ENCODE assay signal across 18 cellular contexts in the genomic region with DNA sequence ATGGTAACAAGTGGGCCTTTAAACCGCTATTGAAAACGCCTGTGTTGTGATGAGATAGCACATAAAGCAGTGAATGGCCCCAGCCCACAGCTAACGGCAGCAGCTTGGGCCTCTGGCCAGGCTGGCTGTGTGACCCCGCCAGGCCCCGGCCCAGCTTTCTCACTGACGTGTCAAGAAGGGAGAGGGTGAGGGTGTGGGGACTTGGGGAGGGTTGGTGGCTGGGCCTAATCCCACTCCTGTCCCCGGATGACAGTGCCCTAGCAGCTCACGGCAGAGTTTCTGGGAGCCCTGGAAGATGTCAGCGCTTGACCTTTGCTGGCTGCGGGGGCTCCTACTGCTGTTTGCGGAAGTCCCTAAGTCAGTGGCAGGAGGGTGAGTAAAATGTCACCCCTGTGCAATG.
DNase-seq lines count a peak whose midpoint lies in the region; ATAC-seq, FAIRE-seq and TF ChIP-seq lines count a peak whose summit lies in the region.
"Had no signal": no experiment of that assay in that cellular context is flagged by ENCODE, and none has a peak within 500 bp of the region (broad histone marks: within the 10 kb centered on the region; RNA-seq: fewer than 3 reads in every experiment).

No MANE protein-coding gene starts in this region.

- BruUV-seq in K562 (replicated peaks; lab: Mats Ljungman, UMichigan), result no TSS peak

- no peak for FAIRE-seq in K562 (lab: Jason Lieb, UNC)
- FAIRE-seq: G401.6, GM12892, H1 had no signal

- H3K27me3 ChIP-seq in K562 (ENCODE audit: control insufficient read depth in 2 of 2, insufficient read depth in 2 of 2, low read length in 2 of 2) (peaks cover 34 to 79% of the 10 kb centered on the region in 2 experiments), endodermal cell (ENCODE audit: control insufficient read depth, insufficient read depth, low read length, poor library complexity, severe bottlenecking) (no peaks in the 10 kb centered on the region), stomach (no peaks in the 10 kb centered on the region)

- no peak; the same call in 1 of the 3 replicates for ATAC-seq in K562
- ATAC-seq in sciatic nerve, result peak; percentile 20
- no peak for ATAC-seq in GM19463 (IDR thresholded peaks at IDR 0.05; ENCODE audit: unreplicated experiment)
- ATAC-seq: CD8-positive, alpha-beta T cell had no signal

- no peak overlapping the region for H3K4me2 ChIP-seq in K562 (ENCODE audit: insufficient read depth, low read length)

- H3K4me3 ChIP-seq in K562 (no peak overlapping the region), endodermal cell (ENCODE audit: low read length) (no peak overlapping the region), stomach (no peak overlapping the region)
- H3K4me3 ChIP-seq: GM23248 had no signal

- no peaks in the 10 kb centered on the region for H3K36me3 ChIP-seq in K562 (ENCODE audit: control insufficient read depth, insufficient read depth, low read length)
- H3K36me3 ChIP-seq in endodermal cell (ENCODE audit: control insufficient read depth, insufficient read depth, low read length), result no peaks in the 10 kb centered on the region
- no peaks in the 10 kb centered on the region for H3K36me3 ChIP-seq in stomach

- H2AFZ ChIP-seq in K562 (ENCODE audit: low read depth, low read length), result no peak overlapping the region
- H2AFZ ChIP-seq: GM23248 had no signal

- WGBS in K562 (ENCODE audit: insufficient coverage, low coverage, missing lambda C conversion rate), result 4% methylated on average over 11 of the region's 11 CpGs
- 92 to 93% methylated on average over 3 to 11 of the region's 11 CpGs for WGBS in endodermal cell (ENCODE audit: insufficient coverage in 1 of 2, insufficient read length in 1 of 2), 2 experiments
- WGBS in stomach, 5 donors, result 85 to 93% (median 90%) methylated on average over 11 of the region's 11 CpGs

- H3K9me3 ChIP-seq in K562 (replicated peaks; ENCODE audit: control insufficient read depth, insufficient read depth, low read depth, low read length) (no peaks in the 10 kb centered on the region), endodermal cell (ENCODE audit: control insufficient read depth, low read length) (no peaks in the 10 kb centered on the region), stomach (peaks cover 0 to 21% (median 17%) of the 10 kb centered on the region in 4 donors)

- intact Hi-C loops in K562 (cut with micrococcal nuclease) (no loop called here), sciatic nerve (cut with DNase I) (no loop called here), stomach (cut with DNase I; ENCODE audit: low total_unique reads) (no loop called here)

- TF ChIP-seq CTCF in K562 (IDR thresholded peaks at IDR 0.05 in 2 of 3, conservative IDR thresholded peaks at IDR 0.05 in 1 of 3; ENCODE audit: insufficient read depth in 2 of 3, low read depth in 1 of 3, low read length in 3 of 3), result no peak
- no peak for TF ChIP-seq CTCF in neural crest cell (conservative IDR thresholded peaks at IDR 0.05)
- TF ChIP-seq CTCF in endodermal cell (conservative IDR thresholded peaks at IDR 0.05), result no peak
- TF ChIP-seq CTCF in stomach (IDR thresholded peaks at IDR 0.05), result no peak

- H3K36me3 Mint-ChIP-seq in neural crest cell (ENCODE audit: low read depth), result no peaks in the 10 kb centered on the region
- no peaks in the 10 kb centered on the region for H3K36me3 Mint-ChIP-seq in endodermal cell (ENCODE audit: low read depth)
- H3K36me3 Mint-ChIP-seq: CD4-positive, CD25-positive, alpha-beta regulatory T cell; CD8-positive, alpha-beta T cell had no signal

- in situ Hi-C loops in K562 (cut with MboI), result no loop called here

- TF ChIP-seq POLR2A in K562 (conservative IDR thresholded peaks at IDR 0.05) (no peak), stomach (IDR thresholded peaks at IDR 0.05) (no peak)

- H3K27ac Mint-ChIP-seq in neural crest cell (ENCODE audit: unreplicated experiment), result peak overlapping the region; percentile 50
- no peak overlapping the region for H3K27ac Mint-ChIP-seq in endodermal cell
- H3K27ac Mint-ChIP-seq: CD4-positive, CD25-positive, alpha-beta regulatory T cell; CD8-positive, alpha-beta T cell had no signal

- no peak for TF ChIP-seq RAD21 in K562 (CRISPR knock-in tag; conservative IDR thresholded peaks at IDR 0.05 in 1 of 2, IDR thresholded peaks at IDR 0.05 in 1 of 2)

- H3K79me2 ChIP-seq in K562 (ENCODE audit: control insufficient read depth, insufficient read depth, low read length), result no peaks in the 10 kb centered on the region

- no peak for TF ChIP-seq EP300 in K562 (IDR thresholded peaks at IDR 0.05; ENCODE audit: low read length)
- no peak for TF ChIP-seq EP300 in stomach (IDR thresholded peaks at IDR 0.05)

- POLR2A ChIA-PET in K562 (lab: Yijun Ruan, JAX), result interaction anchor here (1.2 kb wide), 1 partner anchor 16 kb away, joined by 4 read pairs; no protein-coding TSS in a partner anchor

- CTCF ChIA-PET in K562 (lab: Yijun Ruan, JAX; ENCODE audit: low intra/inter-chr PET ratio), result no interaction called here

- H3K9me3 Mint-ChIP-seq in neural crest cell, result no peaks in the 10 kb centered on the region
- H3K9me3 Mint-ChIP-seq in endodermal cell, result peaks cover 18% of the 10 kb centered on the region
- H3K9me3 Mint-ChIP-seq: CD8-positive, alpha-beta T cell had no signal

- H3K9ac ChIP-seq in K562 (ENCODE audit: insufficient read depth in 1 of 2, low read depth in 2 of 2, low read length in 2 of 2) (no peak overlapping the region), endodermal cell (ENCODE audit: extremely low read depth, low read length, poor library complexity, severe bottlenecking) (no peak overlapping the region)
- H3K9ac ChIP-seq: GM23248 had no signal

- DNase-seq in K562 (ENCODE audit: extremely low read depth in 1 of 4, low spot score in 3 of 4) (no peak), neural crest cell (ENCODE audit: low read depth, low spot score) (no peak), sciatic nerve (ENCODE audit: low spot score) (no peak), endodermal cell (no peak), stomach (no peak)
- DNase-seq: C1 segment of cervical spinal cord; Caco-2; CD4-positive, CD25-positive, alpha-beta regulatory T cell; CD8-positive, alpha-beta T cell; DMS153; DND-41; GM23248; H7; HCEC 1CT had no signal

- no peak overlapping the region for H3K27ac ChIP-seq in K562 (ENCODE audit: extremely low read depth, low read depth, low read length)
- no peak overlapping the region for H3K27ac ChIP-seq in endodermal cell (ENCODE audit: low read depth, low read length)
- H3K27ac ChIP-seq in stomach, result no peak overlapping the region
- H3K27ac ChIP-seq: GM23248 had no signal

- H3K4me1 Mint-ChIP-seq in neural crest cell (no peaks in the 10 kb centered on the region), endodermal cell (no peaks in the 10 kb centered on the region)
- H3K4me1 Mint-ChIP-seq: CD4-positive, CD25-positive, alpha-beta regulatory T cell had no signal

- H3K4me1 ChIP-seq in K562 (replicated peaks in 1 of 2; ENCODE audit: control insufficient read depth in 2 of 2, insufficient read depth in 2 of 2, low read length in 2 of 2), result 0 out of 5 replicates have a peak, but pooled peaks cover 0 to 3% of the 10 kb centered on the region in 2 experiments
- no peaks in the 10 kb centered on the region for H3K4me1 ChIP-seq in endodermal cell (ENCODE audit: control insufficient read depth, insufficient read depth, low read length)
- no peaks in the 10 kb centered on the region for H3K4me1 ChIP-seq in stomach
- H3K4me1 ChIP-seq: Caco-2 had no signal

- H3K9me1 ChIP-seq in K562 (ENCODE audit: control insufficient read depth, insufficient read depth, low read length), result no peaks in the 10 kb centered on the region

- peaks cover 4% of the 10 kb centered on the region for H3K27me3 Mint-ChIP-seq in neural crest cell (ENCODE audit: low read depth)
- H3K27me3 Mint-ChIP-seq in endodermal cell (ENCODE audit: insufficient read depth), result peaks cover 3% of the 10 kb centered on the region

- H4K20me1 ChIP-seq in K562 (replicated peaks; ENCODE audit: control insufficient read depth, insufficient read depth, low read length), result no peaks in the 10 kb centered on the region

- H3K4me3 Mint-ChIP-seq in neural crest cell (no peak overlapping the region), endodermal cell (no peak overlapping the region)
- H3K4me3 Mint-ChIP-seq: CD4-positive, CD25-positive, alpha-beta regulatory T cell; CD8-positive, alpha-beta T cell had no signal

TF ChIP-seq in K562, 482 proteins besides CTCF, POLR2A, EP300 and RAD21:
- TF ChIP-seq NUFIP1 (IDR thresholded peaks at IDR 0.05; ENCODE audit: partially characterized antibody) (no peak), ZBTB8A (IDR thresholded peaks at IDR 0.05; ENCODE audit: partially characterized antibody) (no peak), SPI1 (IDR thresholded peaks at IDR 0.05; ENCODE audit: borderline replicate concordance, low read depth, low read length) (0 out of 2 replicates have a peak, but pooled peaks have one; percentile 21)
- TF ChIP-seq, protein P1, sequence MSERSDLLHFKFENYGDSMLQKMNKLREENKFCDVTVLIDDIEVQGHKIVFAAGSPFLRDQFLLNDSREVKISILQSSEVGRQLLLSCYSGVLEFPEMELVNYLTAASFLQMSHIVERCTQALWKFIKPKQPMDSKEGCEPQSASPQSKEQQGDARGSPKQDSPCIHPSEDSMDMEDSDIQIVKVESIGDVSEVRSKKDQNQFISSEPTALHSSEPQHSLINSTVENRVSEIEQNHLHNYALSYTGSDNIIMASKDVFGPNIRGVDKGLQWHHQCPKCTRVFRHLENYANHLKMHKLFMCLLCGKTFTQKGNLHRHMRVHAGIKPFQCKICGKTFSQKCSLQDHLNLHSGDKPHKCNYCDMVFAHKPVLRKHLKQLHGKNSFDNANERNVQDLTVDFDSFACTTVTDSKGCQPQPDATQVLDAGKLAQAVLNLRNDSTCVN (CRISPR knock-in tag; IDR thresholded peaks at IDR 0.05), result no peak
